8 cellular contexts compared by ENCODE assay signal in the genomic region with DNA sequence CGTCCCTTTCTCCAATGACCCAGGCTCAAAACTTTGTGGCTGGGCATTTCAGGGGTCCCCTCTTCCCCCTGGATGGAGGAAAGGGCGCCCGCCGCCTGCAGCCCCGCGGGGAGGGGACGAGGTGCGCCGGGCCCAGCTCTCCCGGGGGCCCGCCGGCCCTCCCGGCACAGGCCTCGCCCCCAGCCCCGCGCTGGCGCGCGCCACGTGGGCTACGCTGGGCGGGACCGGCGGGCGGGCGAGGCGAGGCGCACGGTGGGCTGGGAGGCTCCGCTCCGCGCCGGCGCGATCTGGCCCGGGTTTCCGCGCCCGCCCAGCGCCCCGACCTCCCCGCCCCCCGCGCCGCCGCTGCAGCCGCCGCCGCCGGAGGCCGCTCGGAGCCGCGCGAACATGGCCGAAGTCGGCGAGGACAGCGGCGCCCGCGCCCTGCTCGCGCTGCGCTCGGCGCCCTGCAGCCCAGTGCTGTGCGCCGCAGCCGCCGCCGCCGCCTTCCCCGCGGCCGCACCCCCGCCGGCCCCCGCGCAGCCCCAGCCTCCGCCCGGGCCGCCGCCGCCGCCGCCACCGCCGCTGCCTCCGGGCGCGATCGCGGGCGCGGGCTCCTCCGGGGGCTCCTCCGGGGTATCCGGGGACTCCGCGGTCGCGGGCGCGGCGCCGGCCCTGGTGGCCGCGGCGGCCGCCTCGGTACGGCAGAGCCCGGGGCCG.
DNase-seq lines count a peak whose midpoint lies in the region; ATAC-seq and TF ChIP-seq lines count a peak whose summit lies in the region.

Gene FOXK1, plus strand, starts transcription at position 374 of the 699 bp plus-strand sequence. Its CDS starts 14 bp downstream, at position 388.

- TF ChIP-seq CTCF in choroid plexus epithelial cell (conservative IDR thresholded peaks at IDR 0.05; ENCODE audit: low read depth, low read length), result no peak

- H3K4me3 ChIP-seq in choroid plexus epithelial cell (ENCODE audit: low read depth, low read length), result peak within 1 kb of the TSS; percentile 86

- ATAC-seq in HG02970 (IDR thresholded peaks at IDR 0.05; ENCODE audit: low FRiP score, unreplicated experiment), result peak; percentile 68

- DNase-seq in NK-92 treated with Interleukin-12 subunit alpha and Interleukin-12 subunit beta, amount 100 ng/mL, for 24 hours (lab: John Stamatoyannopoulos, UW), result peak; percentile 56
- DNase-seq in NK-92 (lab: John Stamatoyannopoulos, UW; ENCODE audit: unreplicated experiment) (no peak), NCI-H2196 (lab: John Stamatoyannopoulos, UW; ENCODE audit: unreplicated experiment) (peak; percentile 88), choroid plexus epithelial cell (ENCODE audit: low read depth) (peak; percentile 74), kidney tubule cell (ENCODE audit: low spot score) (peak; percentile 81)
- DNase-seq in activated CD4-positive, alpha-beta T cell treated with anti-CD3 and anti-CD28 coated beads for 1 hour, result peak; percentile 68
- peak; percentile 78 to 88 for DNase-seq in stimulated activated CD4-positive, alpha-beta T cell treated with anti-CD3 and anti-CD28 coated beads, Interleukin-1b, Interleukin-23, amount 100 ng/mL, for 4 hours (ENCODE audit: low read depth in 2 of 2)
